17 cellular contexts compared by ENCODE assay signal in the genomic region with DNA sequence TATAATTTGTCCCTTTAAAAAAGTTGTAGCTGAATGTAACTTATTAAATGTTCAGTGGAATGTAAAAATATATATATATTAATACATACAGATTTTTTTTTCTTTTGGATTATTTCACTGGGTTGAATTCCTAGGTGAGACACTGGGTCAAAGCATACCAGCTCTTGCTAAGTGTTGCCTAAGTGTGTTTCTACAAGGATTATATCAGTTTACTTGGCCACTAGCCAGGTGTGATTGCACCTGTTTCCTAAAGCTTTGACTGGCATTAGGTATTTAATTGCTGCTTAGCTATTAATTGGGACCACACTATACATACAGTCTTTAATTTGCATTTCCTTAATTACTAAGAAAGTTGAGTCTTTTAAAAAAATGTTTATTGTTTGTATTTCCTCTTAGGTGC.
"Had no signal": no experiment of that assay in that cellular context is flagged by ENCODE, and none has a peak within 500 bp of the region (broad histone marks: within the 10 kb centered on the region; RNA-seq: fewer than 3 reads in every experiment).

No MANE protein-coding gene starts in this region.

- H3K4me3 ChIP-seq: ascending aorta, colonic mucosa, lower lobe of right lung, sigmoid colon, spleen, thoracic aorta, upper lobe of left lung had no signal

- H3K4me1 ChIP-seq: colonic mucosa, parathyroid adenoma had no signal

- DNase-seq: activated CD4-positive, alpha-beta T cell treated with anti-CD3 and anti-CD28 coated beads for 36 hours; activated CD4-positive, alpha-beta T cell treated with anti-CD3 and anti-CD28 coated beads, Interleukin-2, amount 50 U/mL, for 48 hours; activated gamma-delta T cell; colonic mucosa; foreskin melanocyte; hypothalamus; islet precursor cell; left colon; lower lobe of right lung; natural killer cell; sigmoid colon; spleen; stimulated activated CD4-positive, alpha-beta T cell treated with anti-CD3 and anti-CD28 coated beads, Interleukin-4, amount 100 ng/mL, for 4 hours; upper lobe of left lung had no signal

- H3K9me3 ChIP-seq: ascending aorta, colonic mucosa, lower lobe of right lung, sigmoid colon, spleen, thoracic aorta, upper lobe of left lung had no signal

- H3K36me3 ChIP-seq: ascending aorta, colonic mucosa, lower lobe of right lung, sigmoid colon, spleen, thoracic aorta, upper lobe of left lung had no signal

- H3K27ac ChIP-seq: ascending aorta, colonic mucosa, lower lobe of right lung, parathyroid adenoma, sigmoid colon, spleen, thoracic aorta, upper lobe of left lung had no signal

- H3K27me3 ChIP-seq: ascending aorta, colonic mucosa, sigmoid colon, upper lobe of left lung had no signal
